ENCODE assay signal across 1 cellular context in the genomic region with DNA sequence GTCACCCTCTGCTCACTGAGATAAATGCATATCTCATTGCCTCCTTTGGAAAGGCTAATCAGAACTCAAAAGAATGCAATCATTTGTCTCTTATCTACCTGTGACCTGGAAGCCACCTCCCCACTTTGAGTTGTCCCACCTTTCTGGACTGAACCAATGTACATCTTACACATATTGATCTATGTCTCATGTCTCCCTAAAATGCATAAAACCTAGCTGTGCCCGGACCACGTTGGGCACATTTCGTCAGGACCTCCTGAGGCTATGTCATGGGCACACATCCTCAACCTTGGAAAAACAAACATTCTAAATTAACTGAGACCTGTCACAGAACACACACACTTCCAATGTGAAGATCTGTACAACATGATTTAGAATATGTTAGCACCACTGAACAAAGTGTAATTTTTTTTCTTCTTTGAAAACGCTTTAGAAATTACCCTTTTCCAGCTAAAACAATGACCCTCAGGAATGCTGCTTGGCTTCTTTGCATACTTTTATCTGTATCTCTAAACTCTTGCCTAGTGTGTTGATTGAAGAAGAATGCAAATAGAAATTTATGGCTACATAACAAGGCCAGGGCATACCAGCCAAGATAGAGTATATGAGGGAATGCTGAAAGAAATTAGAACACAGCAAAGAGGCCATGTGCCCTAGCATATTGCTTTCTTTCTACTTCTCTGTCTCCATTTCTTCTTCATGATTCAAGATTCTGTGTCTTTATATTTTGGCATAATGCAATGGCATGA.
TF ChIP-seq lines count a peak whose summit lies in the region.

No MANE protein-coding gene starts in this region.

TF ChIP-seq in A549, 52 proteins besides CTCF, POLR2A, EP300 and RAD21:
- no peak for TF ChIP-seq TFCP2L1 (CRISPR knock-in tag; IDR thresholded peaks at IDR 0.05)
- TF ChIP-seq ZC3H11A (IDR thresholded peaks at IDR 0.05) = no peak
- TF ChIP-seq MYC (IDR thresholded peaks at IDR 0.05; ENCODE audit: borderline replicate concordance, low read length) = no peak
- no peak for TF ChIP-seq ESRRA (IDR thresholded peaks at IDR 0.05; ENCODE audit: borderline replicate concordance, low read length)
- no peak for TF ChIP-seq SMC3 (IDR thresholded peaks at IDR 0.05)
- TF ChIP-seq JUNB (IDR thresholded peaks at IDR 0.05) = no peak
- no peak for TF ChIP-seq CEBPB (IDR thresholded peaks at IDR 0.05)
- no peak for TF ChIP-seq SREBF2 (IDR thresholded peaks at IDR 0.05)
- no peak for TF ChIP-seq KDM5A (IDR thresholded peaks at IDR 0.05)
- TF ChIP-seq, protein P1, sequence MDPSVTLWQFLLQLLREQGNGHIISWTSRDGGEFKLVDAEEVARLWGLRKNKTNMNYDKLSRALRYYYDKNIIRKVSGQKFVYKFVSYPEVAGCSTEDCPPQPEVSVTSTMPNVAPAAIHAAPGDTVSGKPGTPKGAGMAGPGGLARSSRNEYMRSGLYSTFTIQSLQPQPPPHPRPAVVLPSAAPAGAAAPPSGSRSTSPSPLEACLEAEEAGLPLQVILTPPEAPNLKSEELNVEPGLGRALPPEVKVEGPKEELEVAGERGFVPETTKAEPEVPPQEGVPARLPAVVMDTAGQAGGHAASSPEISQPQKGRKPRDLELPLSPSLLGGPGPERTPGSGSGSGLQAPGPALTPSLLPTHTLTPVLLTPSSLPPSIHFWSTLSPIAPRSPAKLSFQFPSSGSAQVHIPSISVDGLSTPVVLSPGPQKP (IDR thresholded peaks at IDR 0.05; ENCODE audit: low read depth, low read length) = no peak
- TF ChIP-seq, protein P2, sequence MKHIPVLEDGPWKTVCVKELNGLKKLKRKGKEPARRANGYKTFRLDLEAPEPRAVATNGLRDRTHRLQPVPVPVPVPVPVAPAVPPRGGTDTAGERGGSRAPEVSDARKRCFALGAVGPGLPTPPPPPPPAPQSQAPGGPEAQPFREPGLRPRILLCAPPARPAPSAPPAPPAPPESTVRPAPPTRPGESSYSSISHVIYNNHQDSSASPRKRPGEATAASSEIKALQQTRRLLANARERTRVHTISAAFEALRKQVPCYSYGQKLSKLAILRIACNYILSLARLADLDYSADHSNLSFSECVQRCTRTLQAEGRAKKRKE (CRISPR knock-in tag; IDR thresholded peaks at IDR 0.05; ENCODE audit: low read depth) = no peak
- TF ChIP-seq CHD2 (IDR thresholded peaks at IDR 0.05; ENCODE audit: low read length, partially characterized antibody) = no peak
- TF ChIP-seq HES2 (IDR thresholded peaks at IDR 0.05) = no peak
- no peak for TF ChIP-seq TP53 (CRISPR knock-in tag; IDR thresholded peaks at IDR 0.05)
- no peak for TF ChIP-seq HOXB5 (CRISPR knock-in tag; IDR thresholded peaks at IDR 0.05)
- no peak for TF ChIP-seq EHMT2 (IDR thresholded peaks at IDR 0.05; ENCODE audit: low read depth)
TF ChIP-seq in A549: peak in this region for 0.
